Comparison of ENCODE assay signal across 1 cellular context in genomic region chr11:59154585-59154984, GRCh38.
TF ChIP-seq lines count a peak whose summit lies in the region.

No MANE protein-coding gene starts in this region.

TF ChIP-seq in K562, 482 proteins besides CTCF, POLR2A, EP300 and RAD21:
- TF ChIP-seq CHCHD3 (CRISPR knock-in tag; IDR thresholded peaks at IDR 0.05) = no peak
- TF ChIP-seq ARID1B (IDR thresholded peaks at IDR 0.05) = peak; percentile 61
- TF ChIP-seq PML (IDR thresholded peaks at IDR 0.05; ENCODE audit: low read length) = peak; percentile 33; the same call in 1 of the 2 replicates
- TF ChIP-seq MTA2 (IDR thresholded peaks at IDR 0.05; ENCODE audit: low read depth) = 0 out of 2 replicates have a peak, but pooled peaks have one; percentile 8
- TF ChIP-seq DPF2 (IDR thresholded peaks at IDR 0.05) = peak; percentile 35; the same call in 1 of the 2 replicates
- peak; percentile 85 for TF ChIP-seq TEAD4 (IDR thresholded peaks at IDR 0.05; ENCODE audit: low read length)
- TF ChIP-seq TEAD4 (CRISPR knock-in tag; IDR thresholded peaks at IDR 0.05; ENCODE audit: borderline replicate concordance) = no peak
- TF ChIP-seq ATF7 (IDR thresholded peaks at IDR 0.05) = peak; percentile 55
- TF ChIP-seq ATF3 (IDR thresholded peaks at IDR 0.05) = peak; percentile 68
- no peak for TF ChIP-seq ATF3 (CRISPR knock-in tag; conservative IDR thresholded peaks at IDR 0.05)
- no peak for TF ChIP-seq NCOA2 (IDR thresholded peaks at IDR 0.05; ENCODE audit: partially characterized antibody in 2 of 2)
- TF ChIP-seq CBFA2T2 (conservative IDR thresholded peaks at IDR 0.05) = peak; percentile 68
- peak in 1 of 2 experiments; percentile 28; a peak in 1 of 4 replicates for TF ChIP-seq TRIM24 (IDR thresholded peaks at IDR 0.05)
- peak; percentile 81 for TF ChIP-seq CBFA2T3 (IDR thresholded peaks at IDR 0.05)
- no peak for TF ChIP-seq LEF1 (IDR thresholded peaks at IDR 0.05)
- TF ChIP-seq TCF3 (CRISPR knock-in tag; IDR thresholded peaks at IDR 0.05) = peak; percentile 49
- 0 out of 2 replicates have a peak, but pooled peaks have one; percentile 6 for TF ChIP-seq JUND (IDR thresholded peaks at IDR 0.05; ENCODE audit: borderline replicate concordance, low read depth, low read length)
- TF ChIP-seq JUND (tag; IDR thresholded peaks at IDR 0.05; ENCODE audit: borderline replicate concordance, low read depth, low read length) = no peak
- TF ChIP-seq TAL1 (IDR thresholded peaks at IDR 0.05) = peak; percentile 74
